23 cellular contexts compared by ENCODE assay signal in genomic region chr20:10561302-10561701, GRCh38.
DNase-seq lines count a peak whose midpoint lies in the region; ATAC-seq, FAIRE-seq and TF ChIP-seq lines count a peak whose summit lies in the region.
"Had no signal": no experiment of that assay in that cellular context is flagged by ENCODE, and none has a peak within 500 bp of the region (broad histone marks: within the 10 kb centered on the region; RNA-seq: fewer than 3 reads in every experiment).

No MANE protein-coding gene starts in this region.

- peaks cover 14% of the 10 kb centered on the region for H3K9me3 Mint-ChIP-seq in chondrocyte (ENCODE audit: low read depth)
- H3K9me3 Mint-ChIP-seq in activated CD4-positive, alpha-beta T cell treated with anti-CD3 and anti-CD28 coated beads, Interleukin-2, amount 10 ng/mL, durations not matched to agents 24 days and 14 days: peaks cover 9% of the 10 kb centered on the region
- H3K9me3 Mint-ChIP-seq: CD4-positive, alpha-beta T cell; CD8-positive, alpha-beta memory T cell had no signal

- intact Hi-C loops in HepG2 (cut with micrococcal nuclease; ENCODE audit: unreplicated experiment) (no loop called here), right lobe of liver (cut with DNase I) (no loop called here), PC-3 (cut with micrococcal nuclease) (loop anchor here (1.0 kb wide), 1 partner anchor 12 kb away; no protein-coding TSS in a partner anchor)
- intact Hi-C loops in activated CD4-positive, alpha-beta T cell treated with anti-CD3 and anti-CD28 coated beads, Interleukin-2, amount 10 ng/mL, durations not matched to agents 24 days and 14 days (cut with micrococcal nuclease): no loop called here

- H3K9ac ChIP-seq in HepG2 (ENCODE audit: insufficient read depth, low read depth, low read length) (no peak overlapping the region), PC-3 (ENCODE audit: low read length) (no peak overlapping the region; the same call in 1 of the 2 replicates)
- H3K9ac ChIP-seq: BLaER1 treated with 17β-estradiol and CSF1 and Interleukin-3, amounts not matched to agents 10 nM and 100 nM had no signal

- TF ChIP-seq POLR2A in HepG2 (IDR thresholded peaks at IDR 0.05; ENCODE audit: insufficient read depth in 1 of 2, low read depth in 2 of 2, low read length in 2 of 2) (no peak), right lobe of liver (IDR thresholded peaks at IDR 0.05) (no peak)

- CTCF ChIA-PET in HepG2 (lab: Yijun Ruan, JAX; ENCODE audit: low intra/inter-chr PET ratio, low total read pairs) (no interaction called here), PC-3 (lab: Charles Lee) (no interaction called here)

- H3F3A ChIP-seq in PC-3 (ENCODE audit: low read length, unreplicated experiment): peaks cover 3% of the 10 kb centered on the region

- H3K4me1 ChIP-seq in HepG2 (ENCODE audit: insufficient read depth, low read length) (peaks cover 74% of the 10 kb centered on the region), right lobe of liver (no peaks in the 10 kb centered on the region), PC-3 (ENCODE audit: insufficient read depth, low read length) (peaks cover 63% of the 10 kb centered on the region)
- H3K4me1 ChIP-seq: BE2C had no signal

- H3K36me3 ChIP-seq in HepG2 (replicated peaks in 1 of 2; ENCODE audit: control insufficient read depth in 1 of 2, insufficient read depth in 2 of 2, low read length in 2 of 2) (peaks cover 4 to 5% of the 10 kb centered on the region in 2 experiments; a peak in 3 of 5 replicates), right lobe of liver (no peaks in the 10 kb centered on the region), PC-3 (ENCODE audit: low read depth, low read length) (peaks cover 4% of the 10 kb centered on the region; the same call in 1 of the 2 replicates)
- H3K36me3 ChIP-seq: HAP-1 had no signal

- H3K4me3 Mint-ChIP-seq in chondrocyte (ENCODE audit: unreplicated experiment): no peak overlapping the region
- H3K4me3 Mint-ChIP-seq in activated CD4-positive, alpha-beta T cell treated with anti-CD3 and anti-CD28 coated beads, Interleukin-2, amount 10 ng/mL, durations not matched to agents 24 days and 14 days: no peak overlapping the region
- H3K4me3 Mint-ChIP-seq: CD14-positive monocyte; CD4-positive, alpha-beta T cell; CD8-positive, alpha-beta memory T cell had no signal

- ATAC-seq in HepG2: no peak
- no peak for ATAC-seq in right lobe of liver
- ATAC-seq in PC-3: no peak

- H3K79me2 ChIP-seq in HepG2 (ENCODE audit: insufficient read depth, low read length) (no peaks in the 10 kb centered on the region), PC-3 (ENCODE audit: low read length) (peaks cover 23% of the 10 kb centered on the region)

- POLR2A ChIA-PET in HepG2 (lab: Yijun Ruan, JAX) (no interaction called here), PC-3 (lab: Charles Lee; ENCODE audit: unreplicated experiment) (interaction anchor here (0.6 kb wide), 1 partner anchor 988 kb away, joined by 3 read pairs; no protein-coding TSS in a partner anchor)

- H3K36me3 Mint-ChIP-seq in chondrocyte (ENCODE audit: low read depth): no peaks in the 10 kb centered on the region
- peaks cover 15% of the 10 kb centered on the region for H3K36me3 Mint-ChIP-seq in activated CD4-positive, alpha-beta T cell treated with anti-CD3 and anti-CD28 coated beads, Interleukin-2, amount 10 ng/mL, durations not matched to agents 24 days and 14 days (ENCODE audit: low read depth)

- H3K4me2 ChIP-seq in HepG2 (ENCODE audit: low read depth, low read length) (no peak overlapping the region), PC-3 (ENCODE audit: low read length) (no peak overlapping the region)
- H3K4me2 ChIP-seq: BLaER1 treated with 17β-estradiol and CSF1 and Interleukin-3, amounts not matched to agents 10 nM and 100 nM had no signal

- no peaks in the 10 kb centered on the region for H3K9me2 ChIP-seq in PC-3 (replicated peaks; ENCODE audit: low read length)

- DNase-seq in HepG2 (ENCODE audit: low spot score): no peak
- no peak for DNase-seq in right lobe of liver
- no peak for DNase-seq in PC-3
- no peak for DNase-seq in chondrocyte (ENCODE audit: low spot score)
- no peak for DNase-seq in amygdala (lab: John Stamatoyannopoulos, UW)
- DNase-seq in activated CD4-positive, alpha-beta T cell treated with anti-CD3 and anti-CD28 coated beads, Interleukin-2, amount 10 ng/mL, durations not matched to agents 24 days and 14 days: no peak
- no peak for DNase-seq in NK-92 (lab: John Stamatoyannopoulos, UW; ENCODE audit: unreplicated experiment)
- DNase-seq: ACHN; AML-193; BE2C; CD4-positive, alpha-beta T cell; CD8-positive, alpha-beta memory T cell; DMS 273 treated with DMSO at 0.1 percent for 48 hours; DMS79; GF-D8; GOT3 had no signal

- no peak for FAIRE-seq in HepG2 (lab: Jason Lieb, UNC)
- FAIRE-seq: D721Med, GM12892, H54 had no signal

- no peaks in the 10 kb centered on the region for H3K27me3 Mint-ChIP-seq in chondrocyte (ENCODE audit: low read depth)
- H3K27me3 Mint-ChIP-seq in activated CD4-positive, alpha-beta T cell treated with anti-CD3 and anti-CD28 coated beads, Interleukin-2, amount 10 ng/mL, durations not matched to agents 24 days and 14 days: no peaks in the 10 kb centered on the region
- H3K27me3 Mint-ChIP-seq: CD4-positive, alpha-beta T cell; CD8-positive, alpha-beta memory T cell had no signal

- no peaks in the 10 kb centered on the region for H4K20me1 ChIP-seq in HepG2 (ENCODE audit: insufficient read depth, low read length)
- no peaks in the 10 kb centered on the region for H4K20me1 ChIP-seq in PC-3 (ENCODE audit: low read length)
- H4K20me1 ChIP-seq: BLaER1 treated with 17β-estradiol and CSF1 and Interleukin-3, amounts not matched to agents 10 nM and 100 nM had no signal

- no peak for TF ChIP-seq CTCF in HepG2 (CRISPR knock-in tag; IDR thresholded peaks at IDR 0.05)
- TF ChIP-seq CTCF in right lobe of liver (IDR thresholded peaks at IDR 0.05): no peak
- TF ChIP-seq CTCF in PC-3 (conservative IDR thresholded peaks at IDR 0.05; ENCODE audit: low read depth, low read length): no peak
- no peak for TF ChIP-seq CTCF in chondrocyte (IDR thresholded peaks at IDR 0.05)

- H3K27ac ChIP-seq in HepG2 (ENCODE audit: extremely low read length, insufficient read depth, low read length): no peak overlapping the region
- H3K27ac ChIP-seq in right lobe of liver: no peak overlapping the region
- peak overlapping the region; percentile 96 for H3K27ac ChIP-seq in PC-3 (ENCODE audit: low read length)
- H3K27ac ChIP-seq: 22Rv1; BLaER1 treated with 17β-estradiol and CSF1 and Interleukin-3, amounts not matched to agents 10 nM and 100 nM had no signal

- TF ChIP-seq EP300 in HepG2 (IDR thresholded peaks at IDR 0.05; ENCODE audit: low read depth in 2 of 2, low read length in 2 of 2) (no peak), HepG2 (CRISPR knock-in tag; IDR thresholded peaks at IDR 0.05; ENCODE audit: borderline replicate concordance) (no peak)

- H3K27me3 ChIP-seq in HepG2 (ENCODE audit: control insufficient read depth in 1 of 2, insufficient read depth in 2 of 2, low read length in 2 of 2) (no peaks in the 10 kb centered on the region), right lobe of liver (no peaks in the 10 kb centered on the region), PC-3 (ENCODE audit: low read length) (no peaks in the 10 kb centered on the region)
- H3K27me3 ChIP-seq: BE2C; BLaER1 treated with 17β-estradiol and CSF1 and Interleukin-3, amounts not matched to agents 10 nM and 100 nM had no signal

- BruUV-seq in HepG2 (replicated peaks; lab: Mats Ljungman, UMichigan) (no TSS peak), PC-3 (replicated peaks; lab: Mats Ljungman, UMichigan) (no TSS peak)

- peaks cover 70% of the 10 kb centered on the region for H3K4me1 Mint-ChIP-seq in chondrocyte (ENCODE audit: low read depth)
- peaks cover 45% of the 10 kb centered on the region for H3K4me1 Mint-ChIP-seq in activated CD4-positive, alpha-beta T cell treated with anti-CD3 and anti-CD28 coated beads, Interleukin-2, amount 10 ng/mL, durations not matched to agents 24 days and 14 days

- no peak overlapping the region for H2AFZ ChIP-seq in HepG2 (ENCODE audit: low read length)
- no peak overlapping the region for H2AFZ ChIP-seq in PC-3 (ENCODE audit: low read length)

- in situ Hi-C loops in HepG2 (cut with HindIII; ENCODE audit: extremely low pct_ligation_motif_present, low pct_unique_long_range_greater_than_20kb): no loop called here

- H3K4me3 ChIP-seq in HepG2 (replicated peaks in 1 of 3; ENCODE audit: insufficient read depth in 1 of 3, low read depth in 2 of 3, low read length in 3 of 3) (no peak overlapping the region), right lobe of liver (no peak overlapping the region), PC-3 (ENCODE audit: low read length) (no peak overlapping the region)
- H3K4me3 ChIP-seq: BLaER1 treated with 17β-estradiol and CSF1 and Interleukin-3, amounts not matched to agents 10 nM and 100 nM; HAP-1 had no signal

- TF ChIP-seq RAD21 in HepG2 (CRISPR knock-in tag; IDR thresholded peaks at IDR 0.05): no peak

- H3K9me3 ChIP-seq in HepG2 (ENCODE audit: low read length): peaks cover 6% of the 10 kb centered on the region; the same call in 1 of the 2 replicates
- H3K9me3 ChIP-seq in right lobe of liver: no peaks in the 10 kb centered on the region
- H3K9me3 ChIP-seq in PC-3 (ENCODE audit: low read length): no peaks in the 10 kb centered on the region
- H3K9me3 ChIP-seq: BE2C, HAP-1 had no signal

- peak overlapping the region; percentile 20 for H3K27ac Mint-ChIP-seq in chondrocyte (ENCODE audit: unreplicated experiment)
- no peak overlapping the region for H3K27ac Mint-ChIP-seq in activated CD4-positive, alpha-beta T cell treated with anti-CD3 and anti-CD28 coated beads, Interleukin-2, amount 10 ng/mL, durations not matched to agents 24 days and 14 days
- H3K27ac Mint-ChIP-seq: CD14-positive monocyte; CD4-positive, alpha-beta T cell had no signal

TF ChIP-seq in HepG2, 621 proteins besides CTCF, POLR2A, EP300 and RAD21:
- TF ChIP-seq TRIM24 (CRISPR knock-in tag; IDR thresholded peaks at IDR 0.05) (no peak), GPN1 (CRISPR knock-in tag; IDR thresholded peaks at IDR 0.05; ENCODE audit: borderline replicate concordance) (no peak), MAFF (IDR thresholded peaks at IDR 0.05; ENCODE audit: low read depth, low read length) (peak; percentile 82), MAFK (conservative IDR thresholded peaks at IDR 0.05 in 1 of 2, IDR thresholded peaks at IDR 0.05 in 1 of 2; ENCODE audit: low read length in 2 of 2) (peak; percentile 62 to 90), ATF7 (IDR thresholded peaks at IDR 0.05) (peak; percentile 91), ATF7 (CRISPR knock-in tag; IDR thresholded peaks at IDR 0.05) (no peak)
TF ChIP-seq in HepG2: peak in this region for 3.
